ENCODE assay signal across 8 cellular contexts in genomic region chr17:7280519-7281073, GRCh38. TPM values are rescaled to one million over a fixed set of nuclear protein-coding genes. Genes with fewer than 3 reads are reported as not detected.
DNase-seq lines count a peak whose midpoint lies in the region; ATAC-seq, FAIRE-seq and TF ChIP-seq lines count a peak whose summit lies in the region.

No MANE protein-coding gene starts in this region.

- peak overlapping the region; percentile 82 to 87 (median 86) for H3K4me3 Mint-ChIP-seq in CD4-positive, CD25-positive, alpha-beta regulatory T cell
- peak overlapping the region; percentile 74 for H3K4me3 Mint-ChIP-seq in activated naive CD4-positive, alpha-beta T cell treated with anti-CD3 and anti-CD28 coated beads for 36 hours

- peaks cover 49% of the 10 kb centered on the region for H3K27me3 Mint-ChIP-seq in CD4-positive, CD25-positive, alpha-beta regulatory T cell
- H3K27me3 Mint-ChIP-seq in activated naive CD4-positive, alpha-beta T cell treated with anti-CD3 and anti-CD28 coated beads for 36 hours (ENCODE audit: low read depth), result peaks cover 17% of the 10 kb centered on the region

- no peaks in the 10 kb centered on the region for H3K36me3 Mint-ChIP-seq in CD4-positive, CD25-positive, alpha-beta regulatory T cell
- H3K36me3 Mint-ChIP-seq in activated naive CD4-positive, alpha-beta T cell treated with anti-CD3 and anti-CD28 coated beads for 36 hours (ENCODE audit: low read depth), result no peaks in the 10 kb centered on the region

- DNase-seq in CD4-positive, CD25-positive, alpha-beta regulatory T cell, result peak; percentile 76 to 86 (median 85)
- peak; percentile 69 for DNase-seq in LNCaP clone FGC (ENCODE audit: low read depth)
- peak; percentile 88 for DNase-seq in SK-N-DZ (ENCODE audit: low spot score)
- peak; percentile 91 for DNase-seq in activated naive CD4-positive, alpha-beta T cell treated with anti-CD3 and anti-CD28 coated beads for 36 hours
- peak; percentile 88 to 95 for DNase-seq in frontal cortex (ENCODE audit: low spot score in 2 of 2)

- CTCF ChIA-PET in activated naive CD4-positive, alpha-beta T cell treated with anti-CD3 and anti-CD28 coated beads for 36 hours (lab: Charles Lee), result interaction anchor here (0.6 to 2.5 kb wide), 11 partner anchors 13 to 272 kb away, joined by 3 to 45 read pairs (median 4); partner anchors contain the start of gene NEURL4

- H3K4me1 Mint-ChIP-seq in CD4-positive, CD25-positive, alpha-beta regulatory T cell, result peaks cover 0 to 31% (median 12%) of the 10 kb centered on the region in 4 donors
- peaks cover 20% of the 10 kb centered on the region for H3K4me1 Mint-ChIP-seq in activated naive CD4-positive, alpha-beta T cell treated with anti-CD3 and anti-CD28 coated beads for 36 hours (ENCODE audit: low read depth)

- H3K27ac ChIP-seq in CD4-positive, CD25-positive, alpha-beta regulatory T cell (ENCODE audit: insufficient read depth, low read length, poor library complexity, severe bottlenecking), result no peak overlapping the region
- H3K27ac ChIP-seq in neutrophil (no peak overlapping the region), subcutaneous abdominal adipose tissue (ENCODE audit: low read depth, low read length) (peak overlapping the region; percentile 90)

- peak overlapping the region in 1 of 3 donors; percentile 73 for H3K27ac Mint-ChIP-seq in CD4-positive, CD25-positive, alpha-beta regulatory T cell
- H3K27ac Mint-ChIP-seq in activated naive CD4-positive, alpha-beta T cell treated with anti-CD3 and anti-CD28 coated beads for 36 hours, result no peak overlapping the region

- intact Hi-C loops in activated naive CD4-positive, alpha-beta T cell treated with anti-CD3 and anti-CD28 coated beads for 36 hours (cut with micrococcal nuclease), result loop anchor here (1.0 to 5.0 kb wide), 9 partner anchors 16 to 406 kb away; partner anchors contain the start of genes ELP5, SENP3, TMEM102 and TP53

- H3K4me1 ChIP-seq in CD4-positive, CD25-positive, alpha-beta regulatory T cell (ENCODE audit: control insufficient read depth, insufficient read depth, low read length, poor library complexity, severe bottlenecking), result peaks cover 21% of the 10 kb centered on the region
- H3K4me1 ChIP-seq in neutrophil (ENCODE audit: control insufficient read depth in 1 of 2, insufficient read depth in 1 of 2, low read depth in 1 of 2, low read length in 1 of 2) (peaks cover 14 to 24% of the 10 kb centered on the region in 2 experiments), subcutaneous abdominal adipose tissue (ENCODE audit: control insufficient read depth in 5 of 5, insufficient read depth in 5 of 5, low read length in 5 of 5) (peaks cover 7 to 55% (median 30%) of the 10 kb centered on the region in 5 donors)

- no peaks in the 10 kb centered on the region for H3K36me3 ChIP-seq in CD4-positive, CD25-positive, alpha-beta regulatory T cell (ENCODE audit: control insufficient read depth, insufficient read depth, low read length)
- H3K36me3 ChIP-seq in neutrophil, result no peaks in the 10 kb centered on the region
- peaks cover 0 to 20% (median 17%) of the 10 kb centered on the region in 5 donors for H3K36me3 ChIP-seq in subcutaneous abdominal adipose tissue (ENCODE audit: control insufficient read depth in 5 of 5, insufficient read depth in 5 of 5, low read length in 5 of 5)

- no peaks in the 10 kb centered on the region for H3K27me3 ChIP-seq in CD4-positive, CD25-positive, alpha-beta regulatory T cell (ENCODE audit: control insufficient read depth, insufficient read depth, low read length)
- H3K27me3 ChIP-seq in neutrophil (peaks cover 75% of the 10 kb centered on the region), subcutaneous abdominal adipose tissue (ENCODE audit: control insufficient read depth in 5 of 5, insufficient read depth in 4 of 5, low read length in 5 of 5) (peaks cover 0 to 15% (median 0%) of the 10 kb centered on the region in 5 donors)

- no peak for FAIRE-seq in frontal cortex (lab: Jason Lieb, UNC)

- H3K9me3 ChIP-seq in CD4-positive, CD25-positive, alpha-beta regulatory T cell (ENCODE audit: control insufficient read depth in 2 of 2, low read length in 2 of 2), result no peaks in the 10 kb centered on the region
- H3K9me3 ChIP-seq in neutrophil (no peaks in the 10 kb centered on the region), subcutaneous abdominal adipose tissue (ENCODE audit: control insufficient read depth in 5 of 5, low read length in 5 of 5) (no peaks in the 10 kb centered on the region)

- TF ChIP-seq CTCF in LNCaP clone FGC (IDR thresholded peaks at IDR 0.05; ENCODE audit: control insufficient read depth, extremely low read depth, insufficient read depth) (peak; percentile 90), neutrophil (IDR thresholded peaks at IDR 0.05) (peak; percentile 92)

- H3K4me3 ChIP-seq in CD4-positive, CD25-positive, alpha-beta regulatory T cell (ENCODE audit: low read depth, low read length), result peak overlapping the region; percentile 48
- peak overlapping the region; percentile 70 for H3K4me3 ChIP-seq in LNCaP clone FGC (ENCODE audit: low read depth, low read length)
- peak overlapping the region; percentile 20 to 56 for H3K4me3 ChIP-seq in neutrophil (ENCODE audit: low read depth in 1 of 2, low read length in 1 of 2)
- H3K4me3 ChIP-seq in subcutaneous abdominal adipose tissue (ENCODE audit: low read depth in 1 of 5, low read length in 5 of 5), result peak overlapping the region in 4 of 5 donors; percentile 54 to 69 (median 61)

- H3K9ac ChIP-seq in subcutaneous abdominal adipose tissue (ENCODE audit: low read length in 5 of 5), result peak overlapping the region in 4 of 5 donors; percentile 28 to 70 (median 62)

- no peaks in the 10 kb centered on the region for H3K9me3 Mint-ChIP-seq in CD4-positive, CD25-positive, alpha-beta regulatory T cell
- no peaks in the 10 kb centered on the region for H3K9me3 Mint-ChIP-seq in activated naive CD4-positive, alpha-beta T cell treated with anti-CD3 and anti-CD28 coated beads for 36 hours

- peak; percentile 89 to 91 for ATAC-seq in CD4-positive, CD25-positive, alpha-beta regulatory T cell (ENCODE audit: low read depth in 2 of 2)
- ATAC-seq in GM21423 (IDR thresholded peaks at IDR 0.05; ENCODE audit: unreplicated experiment), result peak; percentile 33

RNA-seq across cellular contexts. Expression of gene SLC2A4, which starts 0.9 kb away (rescaled TPM):
- not detected for total RNA-seq in CD4-positive, CD25-positive, alpha-beta regulatory T cell
- polyA plus RNA-seq in CD4-positive, CD25-positive, alpha-beta regulatory T cell, result not detected
- polyA plus RNA-seq in SK-N-DZ (2014; cell fraction: cytosol; rRNA removed), result 5.1 and 5.8 TPM in 2 replicates
- 11.3 and 12.5 TPM in 2 replicates for polyA plus RNA-seq in SK-N-DZ (2014; cell fraction: nucleus; rRNA removed)
- total RNA-seq in activated naive CD4-positive, alpha-beta T cell treated with anti-CD3 and anti-CD28 coated beads for 36 hours, result under 1 TPM; 0.19 to 0.37 TPM
- under 0.01 TPM for total RNA-seq in frontal cortex

RNA-seq across cellular contexts. Expression of gene YBX2, which starts 13.8 kb away (rescaled TPM):
- not detected for total RNA-seq in CD4-positive, CD25-positive, alpha-beta regulatory T cell
- not detected for polyA plus RNA-seq in CD4-positive, CD25-positive, alpha-beta regulatory T cell
- polyA plus RNA-seq in SK-N-DZ (2014; cell fraction: cytosol; rRNA removed), result 0.75 and 2.9 TPM in 2 replicates
- polyA plus RNA-seq in SK-N-DZ (2014; cell fraction: nucleus; rRNA removed), result 4.5 and 6.1 TPM in 2 replicates
- total RNA-seq in activated naive CD4-positive, alpha-beta T cell treated with anti-CD3 and anti-CD28 coated beads for 36 hours, result under 1 TPM; 0.45 to 0.52 TPM
- total RNA-seq in frontal cortex, result 1.2 TPM

RNA-seq across cellular contexts. Expression of gene CLDN7, which starts 18.3 kb away (rescaled TPM):
- not detected for total RNA-seq in CD4-positive, CD25-positive, alpha-beta regulatory T cell
- polyA plus RNA-seq in CD4-positive, CD25-positive, alpha-beta regulatory T cell, result 1 to 10 TPM in 2 of 4 donors, under 1 TPM in 2; 0.55 to 2.0 (median 1.3) TPM
- 0.07 TPM in 1 of 2 replicates, not detected in the other for polyA plus RNA-seq in SK-N-DZ (2014; cell fraction: cytosol; rRNA removed)
- 0.98 TPM in 1 of 2 replicates, not detected in the other for polyA plus RNA-seq in SK-N-DZ (2014; cell fraction: nucleus; rRNA removed)
- total RNA-seq in activated naive CD4-positive, alpha-beta T cell treated with anti-CD3 and anti-CD28 coated beads for 36 hours, result under 1 TPM in 1 of 2 experiments, not detected in 1; 0.40 TPM
- 0.82 TPM for total RNA-seq in frontal cortex

RNA-seq across cellular contexts. Expression of gene EIF5A, which starts 26.8 kb away (rescaled TPM):
- 485 TPM for total RNA-seq in CD4-positive, CD25-positive, alpha-beta regulatory T cell
- 100 to 1,000 TPM; 210 to 631 (median 398) TPM for polyA plus RNA-seq in CD4-positive, CD25-positive, alpha-beta regulatory T cell
- polyA plus RNA-seq in SK-N-DZ (2014; cell fraction: cytosol; rRNA removed), result 736 and 827 TPM in 2 replicates
- polyA plus RNA-seq in SK-N-DZ (2014; cell fraction: nucleus; rRNA removed), result 269 and 309 TPM in 2 replicates
- 100 to 1,000 TPM; 757 to 792 TPM for total RNA-seq in activated naive CD4-positive, alpha-beta T cell treated with anti-CD3 and anti-CD28 coated beads for 36 hours
- total RNA-seq in frontal cortex, result 208 TPM

RNA-seq across cellular contexts. Expression of gene ELP5, which starts 28.6 kb away (rescaled TPM):
- 31.6 TPM for total RNA-seq in CD4-positive, CD25-positive, alpha-beta regulatory T cell
- polyA plus RNA-seq in CD4-positive, CD25-positive, alpha-beta regulatory T cell, result 10 to 100 TPM; 54.5 to 74.0 (median 59.0) TPM
- polyA plus RNA-seq in SK-N-DZ (2014; cell fraction: cytosol; rRNA removed), result 66.4 and 87.1 TPM in 2 replicates
- 80.1 and 123 TPM in 2 replicates for polyA plus RNA-seq in SK-N-DZ (2014; cell fraction: nucleus; rRNA removed)
- total RNA-seq in activated naive CD4-positive, alpha-beta T cell treated with anti-CD3 and anti-CD28 coated beads for 36 hours, result 10 to 100 TPM; 52.4 to 53.5 TPM
- 26.9 TPM for total RNA-seq in frontal cortex
